ENCODE assay signal across 8 cellular contexts in genomic region chr2:205660521-205661124, GRCh38. TPM values are rescaled to one million over a fixed set of nuclear protein-coding genes. Genes with fewer than 3 reads are reported as not detected.
DNase-seq lines count a peak whose midpoint lies in the region; ATAC-seq lines count a peak whose summit lies in the region.

No MANE protein-coding gene starts in this region.

- in situ Hi-C loops in G401 (cut with HindIII; ENCODE audit: low sequenced_read_pairs) = no loop called here

- DNase-seq in EH (ENCODE audit: low read depth) (peak; percentile 98), H4 (ENCODE audit: low spot score) (peak; percentile 39), SW480 (ENCODE audit: low spot score) (peak; percentile 46), ecto neural progenitor cell (ENCODE audit: low spot score) (no peak), G401 (ENCODE audit: low spot score) (no peak), NCI-H1048 (lab: John Stamatoyannopoulos, UW) (no peak)
- DNase-seq in stimulated activated CD8-positive, alpha-beta memory T cell treated with anti-CD3 and anti-CD28 coated beads, Interleukin-4, amount 100 ng/mL, for 48 hours = peak; percentile 59

- peak; percentile 83 for ATAC-seq in esophagus mucosa

RNA-seq across cellular contexts. Expression of gene NRP2, which starts 21.7 kb away (rescaled TPM):
- total RNA-seq in H4 (2014; rRNA removed; shearing (Covaris generic)) = 9.9 and 13.9 TPM in 2 replicates
- total RNA-seq in esophagus mucosa = 20.0 TPM
- 5.3 and 7.9 TPM in 2 replicates for total RNA-seq in G401 (2014; rRNA removed; shearing (Covaris generic))

Comparison
In these comparisons a context has a peak if more than half of its experiments do, and no peak if none do; other contexts are left out.
1. DNase-seq: peak in EH (single experiment), H4 (single experiment), SW480 (single experiment) and stimulated activated CD8-positive, alpha-beta memory T cell treated with anti-CD3 and anti-CD28 coated beads, Interleukin-4, amount 100 ng/mL, for 48 hours (single experiment); none in ecto neural progenitor cell (single experiment), G401 (single experiment) and NCI-H1048 (single experiment).